ENCODE assay signal across 9 cellular contexts in the genomic region with DNA sequence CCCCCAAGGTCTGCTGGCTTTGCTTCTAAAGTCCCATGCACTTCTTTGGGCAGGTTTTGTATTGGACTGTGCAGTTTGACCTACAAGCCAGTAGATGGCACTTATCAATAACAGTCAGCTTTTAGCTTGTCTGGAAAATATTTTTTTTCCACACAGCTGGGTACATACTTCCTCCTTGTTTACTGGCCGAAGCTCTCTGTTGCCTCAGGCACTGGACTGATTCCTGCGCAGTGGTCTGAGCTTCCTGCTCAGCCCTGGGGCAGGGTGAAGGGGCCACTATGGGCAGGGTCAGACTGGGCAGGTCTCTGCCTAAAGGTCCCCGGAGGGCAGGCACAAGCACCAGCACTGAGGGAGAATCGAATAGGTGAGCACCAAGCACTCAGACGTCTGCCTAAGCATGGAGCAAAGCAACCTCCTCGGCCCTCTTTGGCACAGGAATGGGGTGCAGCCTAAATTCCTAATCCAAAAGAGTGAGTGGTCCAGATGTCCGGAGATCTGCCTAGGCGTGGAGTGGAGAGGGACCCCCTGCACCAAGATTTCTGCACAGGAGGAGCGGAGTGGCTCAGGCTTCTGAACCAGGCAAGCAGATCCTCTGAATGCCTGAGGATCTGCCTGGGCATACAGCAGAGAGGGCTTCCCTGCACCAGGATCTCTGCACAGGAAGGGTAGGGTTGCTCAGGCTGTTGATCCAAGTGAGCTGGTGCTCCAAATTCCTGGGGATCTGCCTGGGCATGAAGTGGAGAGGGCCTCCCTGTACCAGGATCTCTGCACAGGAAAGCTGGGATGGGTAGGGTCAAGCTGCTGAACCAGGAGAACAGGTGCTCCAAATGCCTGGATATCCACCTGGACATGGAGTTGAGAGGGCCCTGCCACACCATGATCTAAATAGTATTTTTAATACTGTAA.
A peak's percentile ranks its signal among the peaks of the same experiment; 100 is the strongest.
DNase-seq lines count a peak whose midpoint lies in the region; ATAC-seq, FAIRE-seq and TF ChIP-seq lines count a peak whose summit lies in the region.
"Had no signal": no experiment of that assay in that cellular context is flagged by ENCODE, and none has a peak within 500 bp of the region (broad histone marks: within the 10 kb centered on the region; RNA-seq: fewer than 3 reads in every experiment).

No MANE protein-coding gene starts in this region.

- intact Hi-C loops in heart right ventricle (cut with DNase I) (loop anchor here in 1 of 10 donors (10.0 kb wide), 1 partner anchor 1298 kb away; no protein-coding TSS in a partner anchor), cardiac septum (cut with DNase I) (no loop called here), gastrocnemius medialis (cut with DNase I; ENCODE audit: low total_unique reads) (no loop called here), esophagus squamous epithelium (cut with DNase I) (no loop called here)

- H3K9ac ChIP-seq in Loucy (ENCODE audit: low read depth, low read length, poor library complexity, severe bottlenecking): no peak overlapping the region

- H3K36me3 ChIP-seq in heart right ventricle (no peaks in the 10 kb centered on the region), Loucy (ENCODE audit: insufficient read depth, low read length) (no peaks in the 10 kb centered on the region), gastrocnemius medialis (no peaks in the 10 kb centered on the region), esophagus squamous epithelium (no peaks in the 10 kb centered on the region)

- no peak overlapping the region for H3K4me3 ChIP-seq in heart right ventricle
- no peak overlapping the region for H3K4me3 ChIP-seq in Loucy (ENCODE audit: low read length, poor library complexity, severe bottlenecking)
- no peak overlapping the region for H3K4me3 ChIP-seq in gastrocnemius medialis
- no peak overlapping the region for H3K4me3 ChIP-seq in esophagus squamous epithelium

- H2AFZ ChIP-seq in Loucy (ENCODE audit: low read length): peak overlapping the region; percentile 56; the same call in 1 of the 2 replicates

- H4K20me1 ChIP-seq in Loucy (ENCODE audit: insufficient read depth, low read length, poor library complexity, severe bottlenecking): no peaks in the 10 kb centered on the region

- peaks cover 0 to 13% (median 0%) of the 10 kb centered on the region in 11 donors for H3K9me3 ChIP-seq in heart right ventricle
- no peaks in the 10 kb centered on the region for H3K9me3 ChIP-seq in Loucy (ENCODE audit: insufficient read depth, low read depth, low read length)
- no peaks in the 10 kb centered on the region for H3K9me3 ChIP-seq in gastrocnemius medialis
- H3K9me3 ChIP-seq in esophagus squamous epithelium: no peaks in the 10 kb centered on the region

- H3F3A ChIP-seq in Loucy (ENCODE audit: low read depth): no peaks in the 10 kb centered on the region

- no peak for TF ChIP-seq POLR2A in gastrocnemius medialis (IDR thresholded peaks at IDR 0.05)
- no peak for TF ChIP-seq POLR2A in esophagus squamous epithelium (IDR thresholded peaks at IDR 0.05)

- in situ Hi-C loops in gastrocnemius medialis (cut with MboI; ENCODE audit: low sequenced_read_pairs in 4 of 4): no loop called here

- FAIRE-seq in urothelium cell line (lab: Jason Lieb, UNC): no peak

- peak in 1 of 8 donors; percentile 20 for ATAC-seq in heart right ventricle
- no peak for ATAC-seq in gastrocnemius medialis

- no peaks in the 10 kb centered on the region for H3K4me1 ChIP-seq in heart right ventricle
- no peaks in the 10 kb centered on the region for H3K4me1 ChIP-seq in Loucy (ENCODE audit: insufficient read depth, low read length, poor library complexity, severe bottlenecking)
- no peaks in the 10 kb centered on the region for H3K4me1 ChIP-seq in gastrocnemius medialis
- no peaks in the 10 kb centered on the region for H3K4me1 ChIP-seq in esophagus squamous epithelium

- no peaks in the 10 kb centered on the region for H3K9me2 ChIP-seq in Loucy (replicated peaks; ENCODE audit: low read depth, low read length)

- H3K27me3 ChIP-seq in heart right ventricle (peaks cover 0 to 2% (median 0%) of the 10 kb centered on the region in 7 donors), Loucy (ENCODE audit: insufficient read depth, low read length, poor library complexity, severe bottlenecking) (no peaks in the 10 kb centered on the region), gastrocnemius medialis (peaks cover 0 to 2% (median 0%) of the 10 kb centered on the region in 3 donors), esophagus squamous epithelium (no peaks in the 10 kb centered on the region)

- 79 to 80% methylated on average over 9 of the region's 9 CpGs for WGBS in heart right ventricle, 2 donors
- WGBS in esophagus squamous epithelium, 2 donors: 50 to 68% methylated on average over 4 to 5 of the region's 9 CpGs

- TF ChIP-seq CTCF in heart right ventricle (IDR thresholded peaks at IDR 0.05): peak in 7 of 9 donors; percentile 20 to 40 (median 29)
- TF ChIP-seq CTCF in Loucy (conservative IDR thresholded peaks at IDR 0.05; ENCODE audit: low read length): peak; percentile 68
- no peak for TF ChIP-seq CTCF in gastrocnemius medialis (IDR thresholded peaks at IDR 0.05 in 4 of 5, conservative IDR thresholded peaks at IDR 0.05 in 1 of 5)
- TF ChIP-seq CTCF in esophagus squamous epithelium (IDR thresholded peaks at IDR 0.05): peak in 2 of 6 experiments; percentile 19 to 48

- H3K27ac ChIP-seq in heart right ventricle (no peak overlapping the region), gastrocnemius medialis (no peak overlapping the region), esophagus squamous epithelium (no peak overlapping the region)

- no peak overlapping the region for H3K4me2 ChIP-seq in Loucy (ENCODE audit: low read depth, low read length, poor library complexity, severe bottlenecking)

- DNase-seq in heart right ventricle: no peak
- DNase-seq in cardiac septum (ENCODE audit: low spot score): no peak
- DNase-seq in dermis blood vessel endothelial cell: peak; percentile 41
- DNase-seq in urothelium cell line (ENCODE audit: low spot score): peak; percentile 41
- DNase-seq in NCI-H1694 (lab: John Stamatoyannopoulos, UW): no peak
- DNase-seq in gastrocnemius medialis: no peak
- no peak for DNase-seq in esophagus squamous epithelium (lab: John Stamatoyannopoulos, UW)
- DNase-seq: CD4-positive, alpha-beta T cell had no signal

- no peaks in the 10 kb centered on the region for H3K79me2 ChIP-seq in Loucy (ENCODE audit: insufficient read depth, low read length)

Comparison
In these comparisons a context has a peak if more than half of its experiments do, and no peak if none do; other contexts are left out.
1. DNase-seq: peak in dermis blood vessel endothelial cell (single experiment) and urothelium cell line (single experiment); none in heart right ventricle (0 of 2), cardiac septum (single experiment), NCI-H1694 (single experiment), gastrocnemius medialis (0 of 2) and esophagus squamous epithelium (single experiment).
2. CTCF ChIP-seq: peak in heart right ventricle (7 of 9) and Loucy (single experiment); none in gastrocnemius medialis (0 of 5).